8 cellular contexts compared by ENCODE assay signal in genomic region chr4:84499065-84499982, GRCh38. TPM values are rescaled to one million over a fixed set of nuclear protein-coding genes. Genes with fewer than 3 reads are reported as not detected.
DNase-seq lines count a peak whose midpoint lies in the region; ATAC-seq, FAIRE-seq and TF ChIP-seq lines count a peak whose summit lies in the region.

NKX6-1 (minus strand) TSS chr4:84499292; CDS start chr4:84498228, 1,064 bp downstream.

- peak; percentile 31; the same call in 1 of the 2 replicates for TF ChIP-seq POLR2A in H54 (IDR thresholded peaks at IDR 0.05; ENCODE audit: low read depth, low read length)

- CTCF ChIA-PET in AG04450 (lab: Charles Lee) = interaction anchor here (0.7 to 0.9 kb wide), 2 partner anchors 30 to 1884 kb away, joined by 3 read pairs; no protein-coding TSS in a partner anchor

- H3K27me3 ChIP-seq in AG04450 (ENCODE audit: control insufficient read depth, insufficient read depth, low read length) = peaks cover 93% of the 10 kb centered on the region
- H3K27me3 ChIP-seq in bronchial epithelial cell (ENCODE audit: control insufficient read depth, insufficient read depth, low read length) = peaks cover 79% of the 10 kb centered on the region

- H3K27ac ChIP-seq in AG04450 (ENCODE audit: low read depth, low read length) (no peak within 1 kb of the TSS), skin epidermis (no peak within 1 kb of the TSS)

- FAIRE-seq in H54 (lab: Jason Lieb, UNC) (no peak), bronchial epithelial cell (lab: Jason Lieb, UNC) (no peak)

- peaks cover 35% of the 10 kb centered on the region for H3K9me3 ChIP-seq in AG04450 (ENCODE audit: control insufficient read depth, insufficient read depth, low read length)

- H3K4me3 ChIP-seq in AG04450 (ENCODE audit: low read depth, low read length) = peak within 1 kb of the TSS; percentile 50
- peak within 1 kb of the TSS; percentile 9 for H3K4me3 ChIP-seq in bronchial epithelial cell (ENCODE audit: low read depth, low read length)
- peak within 1 kb of the TSS; percentile 4 to 42 (median 13) for H3K4me3 ChIP-seq in skin epidermis

- no peak for ATAC-seq in HG02610 (IDR thresholded peaks at IDR 0.05; ENCODE audit: unreplicated experiment)

- no peaks in the 10 kb centered on the region for H3K36me3 ChIP-seq in bronchial epithelial cell (ENCODE audit: control insufficient read depth, insufficient read depth, low read length)

- POLR2A ChIA-PET in AG04450 (lab: Yijun Ruan, JAX) = no interaction called here

- TF ChIP-seq CTCF in AG04450 (IDR thresholded peaks at IDR 0.05; ENCODE audit: low read depth, low read length) = no peak
- TF ChIP-seq CTCF in bronchial epithelial cell (IDR thresholded peaks at IDR 0.05; ENCODE audit: insufficient read depth, low read length, severe bottlenecking) = no peak

- no peak for DNase-seq in AG04450 (ENCODE audit: low read depth, low spot score)
- peak; percentile 94 for DNase-seq in H54 (ENCODE audit: insufficient read length, low spot score)
- DNase-seq in NCI-H69 (lab: John Stamatoyannopoulos, UW) = peak; percentile 72
- peak; percentile 15 for DNase-seq in bronchial epithelial cell (ENCODE audit: low read depth)
- peak; percentile 94 for DNase-seq in islet precursor cell
- DNase-seq in NK-92 treated with Interleukin-12 subunit alpha and Interleukin-12 subunit beta, amount 100 ng/mL, for 24 hours (lab: John Stamatoyannopoulos, UW) = no peak

RNA-seq across cellular contexts. Expression of gene NKX6-1, which starts in this region (rescaled TPM):
- polyA plus RNA-seq in AG04450 (2011; rRNA removed) = 0.05 and 0.07 TPM in 2 replicates
- not detected in 2 replicates for polyA minus RNA-seq in AG04450 (2011; rRNA and poly(A)+ RNA removed)
- total RNA-seq in bronchial epithelial cell = not detected in 2 replicates

Comparison
In these comparisons a context has a peak if more than half of its experiments do, and no peak if none do; other contexts are left out.
1. Peak in DNase-seq and H3K4me3 ChIP-seq in bronchial epithelial cell; RNA of the gene not detected or under 1 TPM.
2. DNase-seq: peak in H54 (single experiment), NCI-H69 (single experiment) and islet precursor cell (single experiment); none in AG04450 (single experiment) and NK-92 treated with Interleukin-12 subunit alpha and Interleukin-12 subunit beta, amount 100 ng/mL, for 24 hours (single experiment).
3. Peak in every context shown above with its lines, with median percentiles within 50 percentile points of each other: H3K4me3 ChIP-seq.